8 cellular contexts compared by ENCODE assay signal in the genomic region with DNA sequence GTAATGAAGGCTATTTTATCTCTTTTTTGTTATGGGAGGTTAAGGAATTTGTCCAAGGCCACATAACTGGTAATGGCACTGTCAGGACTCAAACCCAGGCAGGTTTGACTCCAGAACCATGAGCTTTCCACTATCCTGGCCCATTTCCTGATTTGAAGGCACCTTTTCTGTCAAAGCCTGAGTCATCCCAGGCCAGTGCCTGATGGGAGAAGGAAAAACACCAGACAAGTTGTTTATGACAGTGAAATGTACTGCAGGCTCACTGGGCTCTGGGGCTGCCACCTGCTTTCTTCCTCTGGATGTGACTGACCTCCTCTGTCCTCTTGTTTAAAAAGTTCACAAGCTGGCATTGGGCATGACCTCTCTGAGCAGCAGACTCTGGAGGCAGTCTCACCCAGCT.
"Had no signal": no experiment of that assay in that cellular context is flagged by ENCODE, and none has a peak within 500 bp of the region (broad histone marks: within the 10 kb centered on the region; RNA-seq: fewer than 3 reads in every experiment).

No MANE protein-coding gene starts in this region.

- H3K4me3 ChIP-seq: GM23248, GM23338, HAP-1 had no signal

- DNase-seq: GM23248, GOT3, H7, H9, HCEC 1CT, HFFc6 had no signal

- H3K9ac ChIP-seq: GM23248 had no signal

- H3K4me1 ChIP-seq: HAP-1 had no signal

- H3K4me2 ChIP-seq: GM23338 had no signal

- H3K36me3 ChIP-seq: HAP-1 had no signal

- H3K27ac ChIP-seq: GM23248 had no signal

- H3K9me3 ChIP-seq: HAP-1 had no signal
